In genomic region chr6:155314092-155314772, GRCh38 we compare ENCODE assay signal across 1 cellular context.
TF ChIP-seq lines count a peak whose summit lies in the region.

Gene TFB1M (minus strand): TSS chr6:155314484. CDS start chr6:155314428, 56 bp downstream.

TF ChIP-seq in K562, 482 proteins besides CTCF, POLR2A, EP300 and RAD21 (continued from another document and continues in another):
- no peak for TF ChIP-seq NCOA4 (IDR thresholded peaks at IDR 0.05; ENCODE audit: partially characterized antibody)
- no peak for TF ChIP-seq ZNF239 (CRISPR knock-in tag; IDR thresholded peaks at IDR 0.05)
- TF ChIP-seq, protein P1, sequence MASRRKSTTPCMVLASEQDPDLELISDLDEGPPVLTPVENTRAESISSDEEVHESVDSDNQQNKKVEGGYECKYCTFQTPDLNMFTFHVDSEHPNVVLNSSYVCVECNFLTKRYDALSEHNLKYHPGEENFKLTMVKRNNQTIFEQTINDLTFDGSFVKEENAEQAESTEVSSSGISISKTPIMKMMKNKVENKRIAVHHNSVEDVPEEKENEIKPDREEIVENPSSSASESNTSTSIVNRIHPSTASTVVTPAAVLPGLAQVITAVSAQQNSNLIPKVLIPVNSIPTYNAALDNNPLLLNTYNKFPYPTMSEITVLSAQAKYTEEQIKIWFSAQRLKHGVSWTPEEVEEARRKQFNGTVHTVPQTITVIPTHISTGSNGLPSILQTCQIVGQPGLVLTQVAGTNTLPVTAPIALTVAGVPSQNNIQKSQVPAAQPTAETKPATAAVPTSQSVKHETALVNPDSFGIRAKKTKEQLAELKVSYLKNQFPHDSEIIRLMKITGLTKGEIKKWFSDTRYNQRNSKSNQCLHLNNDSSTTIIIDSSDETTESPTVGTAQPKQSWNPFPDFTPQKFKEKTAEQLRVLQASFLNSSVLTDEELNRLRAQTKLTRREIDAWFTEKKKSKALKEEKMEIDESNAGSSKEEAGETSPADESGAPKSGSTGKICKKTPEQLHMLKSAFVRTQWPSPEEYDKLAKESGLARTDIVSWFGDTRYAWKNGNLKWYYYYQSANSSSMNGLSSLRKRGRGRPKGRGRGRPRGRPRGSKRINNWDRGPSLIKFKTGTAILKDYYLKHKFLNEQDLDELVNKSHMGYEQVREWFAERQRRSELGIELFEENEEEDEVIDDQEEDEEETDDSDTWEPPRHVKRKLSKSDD (conservative IDR thresholded peaks at IDR 0.05; ENCODE audit: low read length), result no peak
- TF ChIP-seq SMC3 (conservative IDR thresholded peaks at IDR 0.05; ENCODE audit: insufficient read depth, low read depth, low read length), result 0 out of 2 replicates have a peak, but pooled peaks have one; percentile 8
- no peak; the same call in none of the 2 replicates for TF ChIP-seq SP1 (CRISPR knock-in tag; IDR thresholded peaks at IDR 0.05)
- no peak for TF ChIP-seq NFE2 (IDR thresholded peaks at IDR 0.05; ENCODE audit: low read depth)
- no peak for TF ChIP-seq C11orf30 (IDR thresholded peaks at IDR 0.05; ENCODE audit: low read depth)
- TF ChIP-seq MAZ (CRISPR knock-in tag; conservative IDR thresholded peaks at IDR 0.05 in 1 of 2, IDR thresholded peaks at IDR 0.05 in 1 of 2), result peak; percentile 42 to 64; a peak in 3 of 4 replicates
- TF ChIP-seq ZKSCAN3 (CRISPR knock-in tag; IDR thresholded peaks at IDR 0.05), result no peak
- peak in 1 of 2 experiments; percentile 89 for TF ChIP-seq AFF1 (IDR thresholded peaks at IDR 0.05; ENCODE audit: low read depth in 1 of 2, partially characterized antibody in 2 of 2)
- TF ChIP-seq NFRKB (IDR thresholded peaks at IDR 0.05; ENCODE audit: low read depth), result peak; percentile 78
- TF ChIP-seq KLF13 (tag; IDR thresholded peaks at IDR 0.05; ENCODE audit: borderline replicate concordance, low read depth), result peak; percentile 74; the same call in 1 of the 2 replicates
- TF ChIP-seq, protein P2, sequence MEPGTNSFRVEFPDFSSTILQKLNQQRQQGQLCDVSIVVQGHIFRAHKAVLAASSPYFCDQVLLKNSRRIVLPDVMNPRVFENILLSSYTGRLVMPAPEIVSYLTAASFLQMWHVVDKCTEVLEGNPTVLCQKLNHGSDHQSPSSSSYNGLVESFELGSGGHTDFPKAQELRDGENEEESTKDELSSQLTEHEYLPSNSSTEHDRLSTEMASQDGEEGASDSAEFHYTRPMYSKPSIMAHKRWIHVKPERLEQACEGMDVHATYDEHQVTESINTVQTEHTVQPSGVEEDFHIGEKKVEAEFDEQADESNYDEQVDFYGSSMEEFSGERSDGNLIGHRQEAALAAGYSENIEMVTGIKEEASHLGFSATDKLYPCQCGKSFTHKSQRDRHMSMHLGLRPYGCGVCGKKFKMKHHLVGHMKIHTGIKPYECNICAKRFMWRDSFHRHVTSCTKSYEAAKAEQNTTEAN (CRISPR knock-in tag; IDR thresholded peaks at IDR 0.05), result peak; percentile 22; the same call in 1 of the 2 replicates
- TF ChIP-seq TBP (optimal IDR thresholded peaks at IDR 0.05; ENCODE audit: low read depth, low read length), result peak; percentile 63
- TF ChIP-seq ZFP36 (IDR thresholded peaks at IDR 0.05; ENCODE audit: low read depth, low read length, partially characterized antibody), result peak; percentile 11
- no peak for TF ChIP-seq CBX8 (IDR thresholded peaks at IDR 0.05; ENCODE audit: borderline replicate concordance, extremely low read depth, low read depth, low read length, poor library complexity, severe bottlenecking)
- no peak for TF ChIP-seq STAT5A (IDR thresholded peaks at IDR 0.05; ENCODE audit: borderline replicate concordance, low read length)
- no peak; the same call in 1 of the 2 replicates for TF ChIP-seq TCF7 (IDR thresholded peaks at IDR 0.05; ENCODE audit: borderline replicate concordance)
- TF ChIP-seq PPARD (CRISPR knock-in tag; IDR thresholded peaks at IDR 0.05), result no peak
- no peak for TF ChIP-seq ZNF398 (CRISPR knock-in tag; IDR thresholded peaks at IDR 0.05)
- no peak for TF ChIP-seq ZNF384 (IDR thresholded peaks at IDR 0.05; ENCODE audit: low read depth, low read length)
- TF ChIP-seq NR4A1 (CRISPR knock-in tag; IDR thresholded peaks at IDR 0.05), result no peak
- TF ChIP-seq NR4A1 (tag; IDR thresholded peaks at IDR 0.05), result no peak
- no peak for TF ChIP-seq RBM39 (optimal IDR thresholded peaks at IDR 0.05; ENCODE audit: low read depth, low read length)
- TF ChIP-seq PML (IDR thresholded peaks at IDR 0.05; ENCODE audit: low read length), result 0 out of 2 replicates have a peak, but pooled peaks have one; percentile 69
- no peak for TF ChIP-seq ZNF316 (IDR thresholded peaks at IDR 0.05)
- TF ChIP-seq MEIS2 (IDR thresholded peaks at IDR 0.05; ENCODE audit: partially characterized antibody), result peak; percentile 75
- TF ChIP-seq, protein P3, sequence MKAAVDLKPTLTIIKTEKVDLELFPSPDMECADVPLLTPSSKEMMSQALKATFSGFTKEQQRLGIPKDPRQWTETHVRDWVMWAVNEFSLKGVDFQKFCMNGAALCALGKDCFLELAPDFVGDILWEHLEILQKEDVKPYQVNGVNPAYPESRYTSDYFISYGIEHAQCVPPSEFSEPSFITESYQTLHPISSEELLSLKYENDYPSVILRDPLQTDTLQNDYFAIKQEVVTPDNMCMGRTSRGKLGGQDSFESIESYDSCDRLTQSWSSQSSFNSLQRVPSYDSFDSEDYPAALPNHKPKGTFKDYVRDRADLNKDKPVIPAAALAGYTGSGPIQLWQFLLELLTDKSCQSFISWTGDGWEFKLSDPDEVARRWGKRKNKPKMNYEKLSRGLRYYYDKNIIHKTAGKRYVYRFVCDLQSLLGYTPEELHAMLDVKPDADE (conservative IDR thresholded peaks at IDR 0.05; ENCODE audit: control insufficient read depth, low read depth, low read length), result peak; percentile 65; the same call in 1 of the 2 replicates
- no peak for TF ChIP-seq HINFP (tag; conservative IDR thresholded peaks at IDR 0.05; ENCODE audit: low read depth)
- TF ChIP-seq ETV1 (tag; conservative IDR thresholded peaks at IDR 0.05; ENCODE audit: low read depth), result peak; percentile 65
- TF ChIP-seq EP400 (IDR thresholded peaks at IDR 0.05), result peak; percentile 40
- no peak for TF ChIP-seq ZNF586 (CRISPR knock-in tag; conservative IDR thresholded peaks at IDR 0.05)
- no peak for TF ChIP-seq ZNF589 (CRISPR knock-in tag; IDR thresholded peaks at IDR 0.05; ENCODE audit: low read depth)
- TF ChIP-seq, protein P4, sequence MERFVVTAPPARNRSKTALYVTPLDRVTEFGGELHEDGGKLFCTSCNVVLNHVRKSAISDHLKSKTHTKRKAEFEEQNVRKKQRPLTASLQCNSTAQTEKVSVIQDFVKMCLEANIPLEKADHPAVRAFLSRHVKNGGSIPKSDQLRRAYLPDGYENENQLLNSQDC (CRISPR knock-in tag; IDR thresholded peaks at IDR 0.05), result peak; percentile 51; the same call in 1 of the 2 replicates
- TF ChIP-seq CBX3 (IDR thresholded peaks at IDR 0.05; ENCODE audit: borderline replicate concordance in 1 of 2, low read length in 2 of 2), result 0 out of 3 replicates have a peak, but pooled peaks of 1 of the 2 experiments have one; percentile 33
- no peak for TF ChIP-seq ILF3 (IDR thresholded peaks at IDR 0.05; ENCODE audit: borderline replicate concordance)
- no peak for TF ChIP-seq SMAD3 (CRISPR knock-in tag; conservative IDR thresholded peaks at IDR 0.05)
- peak; percentile 19 for TF ChIP-seq E2F8 (IDR thresholded peaks at IDR 0.05; ENCODE audit: low read depth, partially characterized antibody)
- no peak for TF ChIP-seq PATZ1 (CRISPR knock-in tag; IDR thresholded peaks at IDR 0.05; ENCODE audit: borderline replicate concordance)
- 0 out of 2 replicates have a peak, but pooled peaks have one; percentile 6 for TF ChIP-seq HDGF (IDR thresholded peaks at IDR 0.05)
